ENCODE assay signal across 1 cellular context in the genomic region with DNA sequence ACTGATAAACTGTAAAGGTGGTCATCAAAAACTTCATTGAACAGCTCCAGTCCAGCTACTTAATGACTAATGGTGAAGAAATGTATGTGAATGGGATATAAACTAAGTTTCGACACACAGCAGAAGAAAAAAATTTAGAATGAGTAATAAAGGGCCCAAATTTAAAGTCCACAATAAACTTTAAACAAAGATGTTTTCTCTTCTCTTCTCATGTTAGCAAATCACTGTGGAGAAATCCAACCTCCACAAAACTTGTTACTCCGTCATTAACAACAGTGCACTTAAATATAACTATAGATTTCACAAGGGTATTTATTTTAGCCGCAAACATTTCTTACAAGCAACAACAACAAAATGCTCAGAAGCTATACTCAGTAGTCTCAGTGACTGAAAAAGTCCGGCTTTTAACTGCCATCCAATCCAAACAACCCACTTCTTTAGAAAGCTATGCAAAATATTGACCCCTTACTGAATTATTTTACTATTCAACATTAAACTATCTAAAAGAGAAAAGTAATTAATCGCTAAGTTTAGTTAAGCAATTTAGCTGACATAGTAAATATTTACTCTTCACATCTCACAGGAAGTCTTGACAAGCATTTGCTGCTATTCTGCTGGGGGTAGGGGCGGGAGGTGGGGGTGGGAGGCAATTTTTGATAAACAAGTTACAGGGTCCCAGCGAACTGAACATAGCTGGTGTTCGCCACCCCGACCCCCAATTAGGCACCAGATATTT.
TF ChIP-seq lines count a peak whose summit lies in the region.

No MANE protein-coding gene starts in this region.

TF ChIP-seq in HepG2, 621 proteins besides CTCF, POLR2A, EP300 and RAD21 (continued from another document):
- TF ChIP-seq ARID3A (IDR thresholded peaks at IDR 0.05; ENCODE audit: low read depth, low read length) = peak; percentile 68; the same call in 1 of the 2 replicates
- TF ChIP-seq FOXP1 (IDR thresholded peaks at IDR 0.05) = no peak
- TF ChIP-seq FOXP1 (CRISPR knock-in tag; IDR thresholded peaks at IDR 0.05) = 0 out of 2 replicates have a peak, but pooled peaks have one; percentile 11
- TF ChIP-seq, protein P1, sequence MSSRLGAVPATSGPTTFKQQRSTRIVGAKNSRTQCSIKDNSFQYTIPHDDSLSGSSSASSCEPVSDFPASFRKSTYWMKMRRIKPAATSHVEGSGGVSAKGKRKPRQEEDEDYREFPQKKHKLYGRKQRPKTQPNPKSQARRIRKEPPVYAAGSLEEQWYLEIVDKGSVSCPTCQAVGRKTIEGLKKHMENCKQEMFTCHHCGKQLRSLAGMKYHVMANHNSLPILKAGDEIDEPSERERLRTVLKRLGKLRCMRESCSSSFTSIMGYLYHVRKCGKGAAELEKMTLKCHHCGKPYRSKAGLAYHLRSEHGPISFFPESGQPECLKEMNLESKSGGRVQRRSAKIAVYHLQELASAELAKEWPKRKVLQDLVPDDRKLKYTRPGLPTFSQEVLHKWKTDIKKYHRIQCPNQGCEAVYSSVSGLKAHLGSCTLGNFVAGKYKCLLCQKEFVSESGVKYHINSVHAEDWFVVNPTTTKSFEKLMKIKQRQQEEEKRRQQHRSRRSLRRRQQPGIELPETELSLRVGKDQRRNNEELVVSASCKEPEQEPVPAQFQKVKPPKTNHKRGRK (CRISPR knock-in tag; IDR thresholded peaks at IDR 0.05) = no peak
- TF ChIP-seq, protein P2, sequence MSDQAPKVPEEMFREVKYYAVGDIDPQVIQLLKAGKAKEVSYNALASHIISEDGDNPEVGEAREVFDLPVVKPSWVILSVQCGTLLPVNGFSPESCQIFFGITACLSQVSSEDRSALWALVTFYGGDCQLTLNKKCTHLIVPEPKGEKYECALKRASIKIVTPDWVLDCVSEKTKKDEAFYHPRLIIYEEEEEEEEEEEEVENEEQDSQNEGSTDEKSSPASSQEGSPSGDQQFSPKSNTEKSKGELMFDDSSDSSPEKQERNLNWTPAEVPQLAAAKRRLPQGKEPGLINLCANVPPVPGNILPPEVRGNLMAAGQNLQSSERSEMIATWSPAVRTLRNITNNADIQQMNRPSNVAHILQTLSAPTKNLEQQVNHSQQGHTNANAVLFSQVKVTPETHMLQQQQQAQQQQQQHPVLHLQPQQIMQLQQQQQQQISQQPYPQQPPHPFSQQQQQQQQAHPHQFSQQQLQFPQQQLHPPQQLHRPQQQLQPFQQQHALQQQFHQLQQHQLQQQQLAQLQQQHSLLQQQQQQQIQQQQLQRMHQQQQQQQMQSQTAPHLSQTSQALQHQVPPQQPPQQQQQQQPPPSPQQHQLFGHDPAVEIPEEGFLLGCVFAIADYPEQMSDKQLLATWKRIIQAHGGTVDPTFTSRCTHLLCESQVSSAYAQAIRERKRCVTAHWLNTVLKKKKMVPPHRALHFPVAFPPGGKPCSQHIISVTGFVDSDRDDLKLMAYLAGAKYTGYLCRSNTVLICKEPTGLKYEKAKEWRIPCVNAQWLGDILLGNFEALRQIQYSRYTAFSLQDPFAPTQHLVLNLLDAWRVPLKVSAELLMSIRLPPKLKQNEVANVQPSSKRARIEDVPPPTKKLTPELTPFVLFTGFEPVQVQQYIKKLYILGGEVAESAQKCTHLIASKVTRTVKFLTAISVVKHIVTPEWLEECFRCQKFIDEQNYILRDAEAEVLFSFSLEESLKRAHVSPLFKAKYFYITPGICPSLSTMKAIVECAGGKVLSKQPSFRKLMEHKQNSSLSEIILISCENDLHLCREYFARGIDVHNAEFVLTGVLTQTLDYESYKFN (CRISPR knock-in tag; conservative IDR thresholded peaks at IDR 0.05) = peak; percentile 15; the same call in 1 of the 2 replicates
- 0 out of 2 replicates have a peak, but pooled peaks have one; percentile 4 for TF ChIP-seq KDM5A (IDR thresholded peaks at IDR 0.05; ENCODE audit: borderline replicate concordance, low read length)
- peak; percentile 79 to 88 for TF ChIP-seq MAFK (conservative IDR thresholded peaks at IDR 0.05 in 1 of 2, IDR thresholded peaks at IDR 0.05 in 1 of 2; ENCODE audit: low read length in 2 of 2)
